ENCODE assay signal across 20 cellular contexts in the genomic region with DNA sequence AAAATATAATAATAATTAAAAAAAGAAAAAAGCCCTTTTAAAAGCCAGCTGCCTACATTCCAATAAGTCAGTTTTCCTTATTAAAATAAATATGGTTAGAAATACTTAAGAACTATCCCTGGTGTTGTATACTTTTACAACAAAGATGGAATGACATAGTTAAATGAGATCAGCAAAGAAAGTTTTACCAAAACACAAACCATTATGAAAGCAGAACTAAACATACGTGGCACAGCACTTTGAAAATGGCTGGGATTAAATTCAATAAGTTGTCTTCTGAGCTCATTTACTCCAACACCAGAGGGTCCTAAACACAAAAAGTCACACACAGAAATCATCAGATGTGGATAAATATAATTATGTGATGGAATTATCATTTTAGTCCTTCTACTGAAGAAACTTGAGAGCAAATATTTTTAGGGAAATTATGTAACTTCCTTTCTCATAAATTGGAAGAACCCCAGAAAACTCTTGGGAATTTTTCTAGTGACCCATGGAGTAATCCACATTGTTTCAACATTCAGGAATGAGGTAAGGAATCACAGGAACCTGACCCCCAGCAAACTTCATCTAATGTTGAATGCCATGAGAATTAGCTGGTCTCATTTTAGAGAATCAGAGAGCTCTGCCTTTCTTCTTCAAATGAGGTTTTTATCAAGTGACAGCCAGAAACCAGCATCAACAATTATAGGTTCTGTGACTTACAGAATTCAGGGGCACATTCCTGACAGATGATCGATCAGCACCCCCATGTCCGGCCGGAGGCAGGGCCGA. TPM values are rescaled to one million over a fixed set of nuclear protein-coding genes. Genes with fewer than 3 reads are reported as not detected.
DNase-seq lines count a peak whose midpoint lies in the region; ATAC-seq, FAIRE-seq and TF ChIP-seq lines count a peak whose summit lies in the region.
"Had no signal": no experiment of that assay in that cellular context is flagged by ENCODE, and none has a peak within 500 bp of the region (broad histone marks: within the 10 kb centered on the region; RNA-seq: fewer than 3 reads in every experiment).

No MANE protein-coding gene starts in this region.

- no peak overlapping the region for H3K27ac ChIP-seq in GM12878 (ENCODE audit: control insufficient read depth, insufficient read depth)
- no peak overlapping the region for H3K27ac ChIP-seq in CD8-positive, alpha-beta memory T cell (ENCODE audit: low read depth, low read length)
- H3K27ac ChIP-seq: BLaER1, foreskin keratinocyte had no signal

- ATAC-seq in GM12878 (no peak), GM21515 (IDR thresholded peaks at IDR 0.05; ENCODE audit: unreplicated experiment) (no peak)
- ATAC-seq: activated CD4-positive, alpha-beta T cell treated with anti-CD3 and anti-CD28 coated beads for 36 hours; foreskin keratinocyte had no signal

- in situ Hi-C loops in GM12878 (cut with MboI), result no loop called here

- DNase-seq in AG08395 (ENCODE audit: low spot score) (peak; percentile 78), HS-5 (ENCODE audit: low read depth) (peak; percentile 91), GM12878 (ENCODE audit: low read depth, low spot score) (no peak), kidney tubule cell (ENCODE audit: low spot score) (peak; percentile 73)
- no peak for DNase-seq in T-helper 2 cell treated with Interferon-gamma antibody and Interleukin-4, amounts not matched to agents 5 μg/mL and 100 μg/mL, for 36 hours (ENCODE audit: low spot score)
- DNase-seq in activated CD8-positive, alpha-beta memory T cell treated with anti-CD3 and anti-CD28 coated beads for 24 hours, result no peak
- DNase-seq in CD8-positive, alpha-beta memory T cell, result no peak
- DNase-seq: activated CD4-positive, alpha-beta T cell treated with anti-CD3 and anti-CD28 coated beads for 36 hours; activated naive CD8-positive, alpha-beta T cell treated with anti-CD3 and anti-CD28 coated beads, Interleukin-2, amount 10 ng/mL, durations not matched to agents 7 days and 5 days; cortex of kidney; DND-41; foreskin keratinocyte; NCI-H1092 treated with DMSO at 0.1 percent for 48 hours; NCI-H510A treated with DMSO at 0.1 percent for 48 hours; stimulated activated CD4-positive, alpha-beta T cell treated with anti-CD3 and anti-CD28 coated beads, Interleukin-12 subunit alpha, Interleukin-12 subunit beta, amount 100 ng/mL, for 4 hours; T-helper 2 cell had no signal

- FAIRE-seq in GM12878 (lab: Jason Lieb, UNC), result peak; percentile 18
- FAIRE-seq: RCC 7860 had no signal

- H3K4me3 Mint-ChIP-seq in T-helper 2 cell treated with Interferon-gamma antibody and Interleukin-4, amounts not matched to agents 5 μg/mL and 100 μg/mL, for 36 hours, result no peak overlapping the region
- no peak overlapping the region for H3K4me3 Mint-ChIP-seq in CD8-positive, alpha-beta memory T cell
- H3K4me3 Mint-ChIP-seq: activated CD4-positive, alpha-beta T cell treated with anti-CD3 and anti-CD28 coated beads for 36 hours; activated naive CD8-positive, alpha-beta T cell treated with anti-CD3 and anti-CD28 coated beads, Interleukin-2, amount 10 ng/mL, durations not matched to agents 7 days and 5 days had no signal

- no peak for TF ChIP-seq POLR2A in GM12878 (IDR thresholded peaks at IDR 0.05; ENCODE audit: low read depth, low read length)

- no peaks in the 10 kb centered on the region for H3K4me1 ChIP-seq in GM12878 (ENCODE audit: control insufficient read depth, insufficient read depth, low read length)
- peaks cover 18% of the 10 kb centered on the region for H3K4me1 ChIP-seq in CD8-positive, alpha-beta memory T cell (ENCODE audit: insufficient read depth, low read length)
- H3K4me1 ChIP-seq: foreskin keratinocyte had no signal

- POLR2A ChIA-PET in GM12878 (lab: Charles Lee), result no interaction called here
- POLR2A ChIA-PET in CD8-positive, alpha-beta memory T cell (lab: Charles Lee), result no interaction called here

- no peak overlapping the region for H3K27ac Mint-ChIP-seq in T-helper 2 cell treated with Interferon-gamma antibody and Interleukin-4, amounts not matched to agents 5 μg/mL and 100 μg/mL, for 36 hours
- no peak overlapping the region for H3K27ac Mint-ChIP-seq in CD8-positive, alpha-beta memory T cell
- H3K27ac Mint-ChIP-seq: activated CD4-positive, alpha-beta T cell treated with anti-CD3 and anti-CD28 coated beads for 36 hours; activated naive CD8-positive, alpha-beta T cell treated with anti-CD3 and anti-CD28 coated beads, Interleukin-2, amount 10 ng/mL, durations not matched to agents 7 days and 5 days had no signal

- no peak for TF ChIP-seq EP300 in GM12878 (IDR thresholded peaks at IDR 0.05; ENCODE audit: borderline replicate concordance in 1 of 2, control insufficient read depth in 1 of 2, low read depth in 2 of 2, low read length in 2 of 2)

- 60% methylated on average over 5 of the region's 5 CpGs for WGBS in GM12878 (ENCODE audit: insufficient coverage, insufficient replicate concordance, low lambda C conversion rate, missing lambda C conversion rate)

- intact Hi-C loops in GM12878 (cut with micrococcal nuclease; ENCODE audit: unreplicated experiment), result no loop called here

- H3K36me3 Mint-ChIP-seq in T-helper 2 cell treated with Interferon-gamma antibody and Interleukin-4, amounts not matched to agents 5 μg/mL and 100 μg/mL, for 36 hours (ENCODE audit: low read depth), result no peaks in the 10 kb centered on the region
- H3K36me3 Mint-ChIP-seq in CD8-positive, alpha-beta memory T cell, result no peaks in the 10 kb centered on the region
- H3K36me3 Mint-ChIP-seq: activated naive CD8-positive, alpha-beta T cell treated with anti-CD3 and anti-CD28 coated beads, Interleukin-2, amount 10 ng/mL, durations not matched to agents 7 days and 5 days had no signal

- peaks cover 29% of the 10 kb centered on the region for H3K27me3 Mint-ChIP-seq in T-helper 2 cell treated with Interferon-gamma antibody and Interleukin-4, amounts not matched to agents 5 μg/mL and 100 μg/mL, for 36 hours (ENCODE audit: low read depth)
- peaks cover 17 to 22% of the 10 kb centered on the region in 2 donors for H3K27me3 Mint-ChIP-seq in CD8-positive, alpha-beta memory T cell

- H3K27me3 ChIP-seq in GM12878 (replicated peaks in 1 of 2; ENCODE audit: control insufficient read depth in 2 of 2, insufficient read depth in 2 of 2, low read length in 1 of 2), result no peaks in the 10 kb centered on the region; a peak in 3 of 4 replicates
- H3K27me3 ChIP-seq in CD8-positive, alpha-beta memory T cell (ENCODE audit: insufficient read depth, low read length, poor library complexity, severe bottlenecking), result no peaks in the 10 kb centered on the region
- H3K27me3 ChIP-seq: BLaER1, foreskin keratinocyte had no signal

- SMC1A ChIA-PET in GM12878 (lab: Charles Lee; ENCODE audit: uncharacterized antibody, unreplicated experiment), result interaction anchor here (0.5 to 0.6 kb wide), 2 partner anchors 599 to 947 kb away, joined by 3 read pairs; no protein-coding TSS in a partner anchor

- no peak overlapping the region for H3K4me2 ChIP-seq in GM12878 (ENCODE audit: control insufficient read depth, insufficient read depth)
- H3K4me2 ChIP-seq: BLaER1 had no signal

- no peak for TF ChIP-seq CTCF in GM12878 (IDR thresholded peaks at IDR 0.05 in 2 of 3, conservative IDR thresholded peaks at IDR 0.05 in 1 of 3; ENCODE audit: control insufficient read depth in 2 of 3, extremely low read depth in 1 of 3, insufficient read depth in 1 of 3, low read depth in 3 of 3, low read length in 3 of 3)

- RAD21 ChIA-PET in GM12878 (lab: Charles Lee; ENCODE audit: unreplicated experiment), result no interaction called here

- peaks cover 3% of the 10 kb centered on the region; the same call in 1 of the 2 replicates for H4K20me1 ChIP-seq in GM12878 (ENCODE audit: control insufficient read depth, insufficient read depth)
- H4K20me1 ChIP-seq: BLaER1 had no signal

- no peaks in the 10 kb centered on the region for H3K36me3 ChIP-seq in GM12878 (ENCODE audit: control insufficient read depth in 2 of 2, insufficient read depth in 2 of 2, low read length in 1 of 2)
- no peaks in the 10 kb centered on the region for H3K36me3 ChIP-seq in CD8-positive, alpha-beta memory T cell (ENCODE audit: insufficient read depth, low read length)
- H3K36me3 ChIP-seq: BLaER1 had no signal

- no peak overlapping the region for H3K9ac ChIP-seq in GM12878 (ENCODE audit: control insufficient read depth, insufficient read depth, low read length)
- H3K9ac ChIP-seq: BLaER1 had no signal

- no peak overlapping the region for H3K4me3 ChIP-seq in GM12878
- no peak overlapping the region for H3K4me3 ChIP-seq in CD8-positive, alpha-beta memory T cell (ENCODE audit: low read length)
- H3K4me3 ChIP-seq: BLaER1 had no signal

- H3K9me3 ChIP-seq in GM12878 (replicated peaks; ENCODE audit: control insufficient read depth, insufficient read depth, low read length), result no peaks in the 10 kb centered on the region
- no peaks in the 10 kb centered on the region for H3K9me3 ChIP-seq in CD8-positive, alpha-beta memory T cell (ENCODE audit: low read length)
- H3K9me3 ChIP-seq: BLaER1 had no signal

- BruUV-seq in GM12878 (replicated peaks; lab: Mats Ljungman, UMichigan), result no TSS peak

- H2AFZ ChIP-seq in GM12878 (ENCODE audit: control insufficient read depth, low read depth, low read length), result no peak overlapping the region

- no peak for TF ChIP-seq RAD21 in GM12878 (IDR thresholded peaks at IDR 0.05; ENCODE audit: insufficient read depth, low read depth, low read length)

- H3K9me3 Mint-ChIP-seq in T-helper 2 cell treated with Interferon-gamma antibody and Interleukin-4, amounts not matched to agents 5 μg/mL and 100 μg/mL, for 36 hours, result no peaks in the 10 kb centered on the region
- no peaks in the 10 kb centered on the region for H3K9me3 Mint-ChIP-seq in CD8-positive, alpha-beta memory T cell
- H3K9me3 Mint-ChIP-seq: activated naive CD8-positive, alpha-beta T cell treated with anti-CD3 and anti-CD28 coated beads, Interleukin-2, amount 10 ng/mL, durations not matched to agents 7 days and 5 days had no signal

- CTCF ChIA-PET in GM12878 (lab: Yijun Ruan, JAX), result no interaction called here
- CTCF ChIA-PET in CD8-positive, alpha-beta memory T cell (lab: Charles Lee), result no interaction called here

- no peaks in the 10 kb centered on the region for H3K79me2 ChIP-seq in GM12878 (ENCODE audit: control insufficient read depth, insufficient read depth, low read length)

- H3K4me1 Mint-ChIP-seq in T-helper 2 cell treated with Interferon-gamma antibody and Interleukin-4, amounts not matched to agents 5 μg/mL and 100 μg/mL, for 36 hours (ENCODE audit: low read depth), result no peaks in the 10 kb centered on the region
- peaks cover 5 to 19% (median 13%) of the 10 kb centered on the region in 3 donors for H3K4me1 Mint-ChIP-seq in CD8-positive, alpha-beta memory T cell

RNA-seq across cellular contexts. Expression of a gene that starts 11.5 kb away (rescaled TPM):
- 25.4 and 36.4 TPM in 2 replicates for total RNA-seq in GM12878 (2013; cell fraction: nucleolus; rRNA removed)
- total RNA-seq in GM12878 (2014; rRNA removed) (17.7 and 25.4 TPM in 2 replicates), GM12878 (2014; rRNA removed; fragmentation: Illumina TruSeq; extraction: Trizol) (26.1 and 29.7 TPM in 2 replicates), GM12878 (2021) (21.0 and 23.8 TPM in 2 replicates)
- polyA plus RNA-seq in GM12878 (2011; ENCODE audit: low read depth), result 5.9 TPM
- polyA plus RNA-seq in GM12878 (2011; rRNA removed) (15.0 and 16.8 TPM in 2 replicates), GM12878 (2014; fragmentation: Illumina TruSeq; extraction: Trizol) (28.9 and 36.1 TPM in 2 replicates), GM12878 (2014; fragmentation: Nextera tagmentation; extraction: Ambion mirVana) (10 to 100 TPM; 34.9 to 39.0 TPM), GM12878 (2014; rRNA removed) (17.6 and 20.6 TPM in 2 replicates), GM12878 (2016; fragmentation: Nextera tagmentation; extraction: Ambion mirVana) (10 to 100 TPM; 43.4 to 43.7 TPM)
- polyA plus RNA-seq in GM12878 (2011; cell fraction: cytosol; rRNA removed), result 10.4 and 10.6 TPM in 2 replicates
- 14.0 and 15.0 TPM in 2 replicates for polyA plus RNA-seq in GM12878 (2011; cell fraction: nucleus; rRNA removed)
- 6.7 and 8.7 TPM in 2 replicates for polyA plus RNA-seq in GM12878 (2012)
- 12.0 and 14.9 TPM in 2 replicates for polyA minus RNA-seq in GM12878 (2011; rRNA and poly(A)+ RNA removed)
- polyA minus RNA-seq in GM12878 (2011; cell fraction: cytosol; rRNA and poly(A)+ RNA removed), result 2.0 and 5.5 TPM in 2 replicates
- 6.6 and 10.6 TPM in 2 replicates for polyA minus RNA-seq in GM12878 (2011; cell fraction: nucleus; rRNA and poly(A)+ RNA removed)
- 10 to 100 TPM; 18.5 TPM for total RNA-seq in CD8-positive, alpha-beta memory T cell
- polyA plus RNA-seq in CD8-positive, alpha-beta memory T cell, result 6.7 TPM

RNA-seq across cellular contexts. Expression of a gene that starts 43.6 kb away (rescaled TPM):
- not detected in 2 replicates for total RNA-seq in GM12878 (2013; cell fraction: nucleolus; rRNA removed)
- not detected in 2 replicates for total RNA-seq in GM12878 (2014; rRNA removed)
- not detected in 2 replicates for total RNA-seq in GM12878 (2014; rRNA removed; fragmentation: Illumina TruSeq; extraction: Trizol)
- 0.13 TPM in 1 of 2 replicates, not detected in the other for total RNA-seq in GM12878 (2021)
- polyA plus RNA-seq in GM12878 (2011; ENCODE audit: low read depth), result not detected
- 0.03 and 0.04 TPM in 2 replicates for polyA plus RNA-seq in GM12878 (2011; rRNA removed)
- polyA plus RNA-seq in GM12878 (2011; cell fraction: cytosol; rRNA removed), result not detected in 2 replicates
- not detected in 2 replicates for polyA plus RNA-seq in GM12878 (2011; cell fraction: nucleus; rRNA removed)
- not detected in 2 replicates for polyA plus RNA-seq in GM12878 (2012)
- polyA plus RNA-seq in GM12878 (2014; fragmentation: Illumina TruSeq; extraction: Trizol), result 0.03 and 0.19 TPM in 2 replicates
- polyA plus RNA-seq in GM12878 (2014; fragmentation: Nextera tagmentation; extraction: Ambion mirVana), result under 1 TPM; 0.04 to 0.14 TPM
- 0.06 TPM in 2 replicates for polyA plus RNA-seq in GM12878 (2014; rRNA removed)
- under 1 TPM in 1 of 2 experiments, not detected in 1; 0.06 TPM for polyA plus RNA-seq in GM12878 (2016; fragmentation: Nextera tagmentation; extraction: Ambion mirVana)
- 0.22 TPM in 1 of 2 replicates, not detected in the other for polyA minus RNA-seq in GM12878 (2011; rRNA and poly(A)+ RNA removed)
- not detected in 2 replicates for polyA minus RNA-seq in GM12878 (2011; cell fraction: cytosol; rRNA and poly(A)+ RNA removed)
- not detected in 2 replicates for polyA minus RNA-seq in GM12878 (2011; cell fraction: nucleus; rRNA and poly(A)+ RNA removed)
- total RNA-seq in CD8-positive, alpha-beta memory T cell, result not detected
- polyA plus RNA-seq in CD8-positive, alpha-beta memory T cell, result not detected
- total RNA-seq: activated CD4-positive, alpha-beta T cell treated with anti-CD3 and anti-CD28 coated beads for 36 hours; activated naive CD8-positive, alpha-beta T cell treated with anti-CD3 and anti-CD28 coated beads, Interleukin-2, amount 10 ng/mL, durations not matched to agents 7 days and 5 days; mesenteric fat pad had no signal

Comparison
In these comparisons a context has a peak if more than half of its experiments do, and no peak if none do; other contexts are left out.
1. DNase-seq: peak in AG08395 (single experiment), HS-5 (single experiment) and kidney tubule cell (single experiment); none in GM12878 (single experiment), T-helper 2 cell treated with Interferon-gamma antibody and Interleukin-4, amounts not matched to agents 5 μg/mL and 100 μg/mL, for 36 hours (single experiment), activated CD8-positive, alpha-beta memory T cell treated with anti-CD3 and anti-CD28 coated beads for 24 hours (single experiment) and CD8-positive, alpha-beta memory T cell (0 of 5).